22 cellular contexts compared by ENCODE assay signal in genomic region chr6:5277589-5277988, GRCh38.
"Had no signal": no experiment of that assay in that cellular context is flagged by ENCODE, and none has a peak within 500 bp of the region (broad histone marks: within the 10 kb centered on the region; RNA-seq: fewer than 3 reads in every experiment).

No MANE protein-coding gene starts in this region.

- H3K9ac ChIP-seq: KMS-11 had no signal

- ATAC-seq: activated CD8-positive, alpha-beta T cell treated with anti-CD3 and anti-CD28 coated beads for 36 hours; activated T-cell treated with anti-CD3 and anti-CD28 coated beads, Interleukin-2, amount 50 U/mL, for 72 hours; T-cell had no signal

- FAIRE-seq: TTC549 had no signal

- DNase-seq: activated CD4-positive, alpha-beta T cell treated with anti-CD3 and anti-CD28 coated beads, Interleukin-2, amount 10 ng/mL, durations not matched to agents 7 days and 5 days; activated CD4-positive, CD25-positive, alpha-beta regulatory T cell; activated CD8-positive, alpha-beta memory T cell treated with anti-CD3 and anti-CD28 coated beads, Interleukin-2, amount 50 U/mL, for 4 hours; activated CD8-positive, alpha-beta T cell treated with anti-CD3 and anti-CD28 coated beads for 36 hours; activated gamma-delta T cell treated with Interleukin-2 at 50 U/mL for 16 hours; activated naive CD4-positive, alpha-beta T cell treated with anti-CD3 and anti-CD28 coated beads, Interleukin-2, amount 10 ng/mL, durations not matched to agents 7 days and 5 days; activated naive CD8-positive, alpha-beta T cell treated with anti-CD3 and anti-CD28 coated beads for 36 hours; activated T-cell treated with anti-CD3 and anti-CD28 coated beads, Interleukin-2, amount 50 U/mL, for 72 hours; anterior cingulate cortex; cerebellar nuclear complex; NCI-H1092 treated with DMSO at 0.1 percent for 48 hours; NCI-H1417 treated with DMSO at 0.1 percent for 48 hours; NCI-H1694; NCI-H2029 treated with DMSO at 0.1 percent for 48 hours; NCI-H524; SIG-M5; T-cell; T-helper 2 cell; T1000 had no signal

- H3K4me3 ChIP-seq: SK-N-MC had no signal

- H3K27ac ChIP-seq: KMS-11, SK-N-MC had no signal

- H3K4me2 ChIP-seq: KMS-11 had no signal
